In the genomic region with DNA sequence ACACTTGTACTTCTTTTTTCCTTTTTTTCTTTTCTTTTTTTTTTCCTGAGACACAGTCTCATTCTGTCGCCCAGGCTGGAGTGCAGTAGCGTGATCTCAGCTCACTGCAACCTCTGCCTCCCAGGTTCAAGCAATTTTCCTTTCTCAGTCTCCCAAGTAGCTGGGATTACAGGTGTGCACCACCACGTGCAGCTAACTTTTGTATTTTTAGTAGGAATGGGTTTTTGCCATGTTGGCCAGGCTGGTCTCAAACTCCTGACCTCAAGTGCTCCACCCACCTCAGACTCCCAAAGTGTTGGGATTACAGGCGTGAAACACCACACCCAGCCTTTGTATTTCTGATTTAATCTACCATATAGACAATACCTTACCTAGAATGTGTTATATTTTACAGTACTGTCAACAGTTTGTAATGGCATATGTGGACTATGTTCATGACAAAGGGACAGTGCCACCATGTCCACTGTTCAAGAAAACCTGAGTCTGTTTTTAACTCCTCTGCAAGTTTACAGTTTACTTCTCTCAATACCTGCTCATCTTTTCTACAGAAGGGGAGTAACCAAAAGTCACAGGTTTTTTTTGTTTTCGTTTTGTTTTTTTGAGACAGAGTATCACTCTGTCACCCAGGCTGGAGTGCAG, we compare ENCODE assay signal across 13 cellular contexts.
A peak's percentile ranks its signal among the peaks of the same experiment; 100 is the strongest.
DNase-seq lines count a peak whose midpoint lies in the region; ATAC-seq, FAIRE-seq and TF ChIP-seq lines count a peak whose summit lies in the region.
"Had no signal": no experiment of that assay in that cellular context is flagged by ENCODE, and none has a peak within 500 bp of the region (broad histone marks: within the 10 kb centered on the region; RNA-seq: fewer than 3 reads in every experiment).

No MANE protein-coding gene starts in this region.

- H3K4me1 ChIP-seq in Karpas-422 (ENCODE audit: low read length) (peaks cover 96% of the 10 kb centered on the region), astrocyte (ENCODE audit: insufficient read depth, low read length) (peaks cover 46% of the 10 kb centered on the region), thyroid gland (peaks cover 31 to 59% of the 10 kb centered on the region in 2 donors), heart left ventricle (peaks cover 0 to 98% (median 40%) of the 10 kb centered on the region in 12 donors)
- H3K4me1 ChIP-seq: BE2C had no signal

- no peak overlapping the region for H3K4me3 Mint-ChIP-seq in activated naive CD8-positive, alpha-beta T cell
- H3K4me3 Mint-ChIP-seq in activated naive CD8-positive, alpha-beta T cell treated with anti-CD3 and anti-CD28 coated beads, Interleukin-2, amount 50 U/mL, for 24 hours: no peak overlapping the region
- H3K4me3 Mint-ChIP-seq in astrocyte (ENCODE audit: unreplicated experiment): no peak overlapping the region

- WGBS in thyroid gland, 2 donors: 85 to 89% methylated on average over 5 of the region's 5 CpGs
- WGBS in heart left ventricle, 4 donors: 92 to 93% (median 92%) methylated on average over 5 of the region's 5 CpGs

- no peak for TF ChIP-seq CTCF in astrocyte (IDR thresholded peaks at IDR 0.05; ENCODE audit: insufficient read depth, low read depth, low read length)
- TF ChIP-seq CTCF in thyroid gland (IDR thresholded peaks at IDR 0.05): no peak
- no peak for TF ChIP-seq CTCF in heart left ventricle (IDR thresholded peaks at IDR 0.05)

- H3K4me3 ChIP-seq in Karpas-422 (ENCODE audit: low read length) (peak overlapping the region; percentile 34; the same call in 1 of the 2 replicates), astrocyte (ENCODE audit: insufficient read depth, low read depth, low read length) (no peak overlapping the region), thyroid gland (replicated peaks in 1 of 3) (no peak overlapping the region), heart left ventricle (peak overlapping the region in 1 of 12 donors; percentile 56)
- H3K4me3 ChIP-seq: ovary, SJSA1 had no signal

- no peaks in the 10 kb centered on the region; the same call in 1 of the 2 replicates for H4K20me1 ChIP-seq in Karpas-422 (ENCODE audit: insufficient read depth, low read depth, low read length)
- H4K20me1 ChIP-seq in astrocyte (ENCODE audit: insufficient read depth, low read length): peaks cover 19% of the 10 kb centered on the region

- peak overlapping the region; percentile 99 for H3K27ac Mint-ChIP-seq in activated naive CD8-positive, alpha-beta T cell
- no peak overlapping the region for H3K27ac Mint-ChIP-seq in activated naive CD8-positive, alpha-beta T cell treated with anti-CD3 and anti-CD28 coated beads, Interleukin-2, amount 50 U/mL, for 24 hours
- H3K27ac Mint-ChIP-seq in astrocyte (ENCODE audit: unreplicated experiment): no peak overlapping the region

- H3K79me2 ChIP-seq in Karpas-422 (ENCODE audit: low read length) (peaks cover 92% of the 10 kb centered on the region), astrocyte (ENCODE audit: insufficient read depth, low read length) (peaks cover 77% of the 10 kb centered on the region)

- H3K4me2 ChIP-seq in Karpas-422 (ENCODE audit: low read depth, low read length, poor library complexity, severe bottlenecking) (peak overlapping the region; percentile 87), astrocyte (ENCODE audit: low read length) (peak overlapping the region; percentile 81)

- intact Hi-C loops in thyroid gland (cut with DNase I): no loop called here
- intact Hi-C loops in heart left ventricle (cut with DNase I): no loop called here

- peaks cover 54% of the 10 kb centered on the region for H3K36me3 Mint-ChIP-seq in activated naive CD8-positive, alpha-beta T cell
- H3K36me3 Mint-ChIP-seq in activated naive CD8-positive, alpha-beta T cell treated with anti-CD3 and anti-CD28 coated beads, Interleukin-2, amount 50 U/mL, for 24 hours (ENCODE audit: low read depth): peaks cover 85% of the 10 kb centered on the region
- H3K36me3 Mint-ChIP-seq in astrocyte (ENCODE audit: low read depth, unreplicated experiment): peaks cover 16% of the 10 kb centered on the region

- H3K9ac ChIP-seq in Karpas-422 (ENCODE audit: low read length) (0 out of 2 replicates have a peak overlapping the region, but pooled peaks have one; percentile 6), astrocyte (ENCODE audit: low read length) (no peak overlapping the region)

- H3K36me3 ChIP-seq in Karpas-422 (ENCODE audit: insufficient read depth, low read length) (peaks cover 31% of the 10 kb centered on the region), astrocyte (ENCODE audit: insufficient read depth, low read length) (no peaks in the 10 kb centered on the region), thyroid gland (no peaks in the 10 kb centered on the region), heart left ventricle (peaks cover 0 to 66% (median 24%) of the 10 kb centered on the region in 9 donors)
- H3K36me3 ChIP-seq: ovary had no signal

- no peaks in the 10 kb centered on the region for H3K9me3 Mint-ChIP-seq in activated naive CD8-positive, alpha-beta T cell (ENCODE audit: low read depth)
- H3K9me3 Mint-ChIP-seq in activated naive CD8-positive, alpha-beta T cell treated with anti-CD3 and anti-CD28 coated beads, Interleukin-2, amount 50 U/mL, for 24 hours: no peaks in the 10 kb centered on the region
- no peaks in the 10 kb centered on the region for H3K9me3 Mint-ChIP-seq in astrocyte (ENCODE audit: unreplicated experiment)

- no peaks in the 10 kb centered on the region for H3K9me3 ChIP-seq in Karpas-422 (ENCODE audit: low read length)
- H3K9me3 ChIP-seq in astrocyte (ENCODE audit: insufficient read depth, low read depth, low read length): no peaks in the 10 kb centered on the region
- H3K9me3 ChIP-seq in thyroid gland: no peaks in the 10 kb centered on the region
- H3K9me3 ChIP-seq in heart left ventricle: no peaks in the 10 kb centered on the region
- H3K9me3 ChIP-seq: BE2C, ovary, SJSA1 had no signal

- H3K27me3 ChIP-seq in Karpas-422 (ENCODE audit: low read length): no peaks in the 10 kb centered on the region
- H3K27me3 ChIP-seq in astrocyte (ENCODE audit: insufficient read depth, low read length): no peaks in the 10 kb centered on the region
- H3K27me3 ChIP-seq in thyroid gland: no peaks in the 10 kb centered on the region
- no peaks in the 10 kb centered on the region for H3K27me3 ChIP-seq in heart left ventricle
- H3K27me3 ChIP-seq: BE2C, ovary, SJSA1 had no signal

- ATAC-seq in activated naive CD8-positive, alpha-beta T cell treated with anti-CD3 and anti-CD28 coated beads, Interleukin-2, amount 50 U/mL, for 24 hours: no peak
- ATAC-seq in heart left ventricle: no peak

- FAIRE-seq in astrocyte (lab: Jason Lieb, UNC): no peak

- H2AFZ ChIP-seq in Karpas-422 (ENCODE audit: low read length) (no peak overlapping the region), astrocyte (ENCODE audit: low read depth, low read length) (no peak overlapping the region)

- H3K27ac ChIP-seq in Karpas-422 (ENCODE audit: low read length) (peak overlapping the region; percentile 93), astrocyte (ENCODE audit: low read depth, low read length) (no peak overlapping the region), thyroid gland (peak overlapping the region; percentile 70 to 87 (median 80)), heart left ventricle (peak overlapping the region in 1 of 12 donors; percentile 92)
- H3K27ac ChIP-seq: ovary, SJSA1 had no signal

- TF ChIP-seq POLR2A in thyroid gland (IDR thresholded peaks at IDR 0.05): no peak
- no peak for TF ChIP-seq POLR2A in heart left ventricle (IDR thresholded peaks at IDR 0.05)

- H3K4me1 Mint-ChIP-seq in activated naive CD8-positive, alpha-beta T cell (ENCODE audit: low read depth): peaks cover 62% of the 10 kb centered on the region
- H3K4me1 Mint-ChIP-seq in activated naive CD8-positive, alpha-beta T cell treated with anti-CD3 and anti-CD28 coated beads, Interleukin-2, amount 50 U/mL, for 24 hours: peaks cover 73% of the 10 kb centered on the region
- peaks cover 72% of the 10 kb centered on the region for H3K4me1 Mint-ChIP-seq in astrocyte (ENCODE audit: low read depth, unreplicated experiment)

- no peak for DNase-seq in activated naive CD8-positive, alpha-beta T cell treated with anti-CD3 and anti-CD28 coated beads, Interleukin-2, amount 50 U/mL, for 24 hours
- DNase-seq in Karpas-422 (no peak), astrocyte (ENCODE audit: low read depth) (no peak), thyroid gland (peak in 1 of 2 donors; percentile 26), DMS53 (lab: John Stamatoyannopoulos, UW) (no peak), heart left ventricle (no peak), NCI-H187 (lab: John Stamatoyannopoulos, UW) (no peak)
- DNase-seq: activated gamma-delta T cell treated with Interleukin-2 at 50 U/mL for 16 hours, BE2C, NCI-H69, ovary had no signal

- H3K9me2 ChIP-seq in Karpas-422 (replicated peaks; ENCODE audit: insufficient read depth, low read length): no peaks in the 10 kb centered on the region

- no peaks in the 10 kb centered on the region for H3K27me3 Mint-ChIP-seq in activated naive CD8-positive, alpha-beta T cell
- H3K27me3 Mint-ChIP-seq in activated naive CD8-positive, alpha-beta T cell treated with anti-CD3 and anti-CD28 coated beads, Interleukin-2, amount 50 U/mL, for 24 hours: peaks cover 5% of the 10 kb centered on the region
- no peaks in the 10 kb centered on the region for H3K27me3 Mint-ChIP-seq in astrocyte (ENCODE audit: low read depth, unreplicated experiment)
